Comparison of ENCODE assay signal across 1 cellular context in genomic region chr13:49322702-49323101, GRCh38.
TF ChIP-seq lines count a peak whose summit lies in the region.

No MANE protein-coding gene starts in this region.

TF ChIP-seq in IMR-90, 13 proteins besides CTCF, POLR2A, EP300 and RAD21 (continued from another document):
- TF ChIP-seq, protein P1, sequence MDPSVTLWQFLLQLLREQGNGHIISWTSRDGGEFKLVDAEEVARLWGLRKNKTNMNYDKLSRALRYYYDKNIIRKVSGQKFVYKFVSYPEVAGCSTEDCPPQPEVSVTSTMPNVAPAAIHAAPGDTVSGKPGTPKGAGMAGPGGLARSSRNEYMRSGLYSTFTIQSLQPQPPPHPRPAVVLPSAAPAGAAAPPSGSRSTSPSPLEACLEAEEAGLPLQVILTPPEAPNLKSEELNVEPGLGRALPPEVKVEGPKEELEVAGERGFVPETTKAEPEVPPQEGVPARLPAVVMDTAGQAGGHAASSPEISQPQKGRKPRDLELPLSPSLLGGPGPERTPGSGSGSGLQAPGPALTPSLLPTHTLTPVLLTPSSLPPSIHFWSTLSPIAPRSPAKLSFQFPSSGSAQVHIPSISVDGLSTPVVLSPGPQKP (IDR thresholded peaks at IDR 0.05; ENCODE audit: borderline replicate concordance, low read depth, low read length) = no peak
- TF ChIP-seq MXI1 (IDR thresholded peaks at IDR 0.05; ENCODE audit: borderline replicate concordance, low read depth, low read length) = no peak
- TF ChIP-seq CEBPB (IDR thresholded peaks at IDR 0.05; ENCODE audit: low read depth, low read length) = no peak
- no peak for TF ChIP-seq RCOR1 (IDR thresholded peaks at IDR 0.05; ENCODE audit: insufficient replicate concordance, low read length)
- no peak for TF ChIP-seq MAFK (IDR thresholded peaks at IDR 0.05; ENCODE audit: low read depth, low read length)
